21 cellular contexts compared by ENCODE assay signal in the genomic region with DNA sequence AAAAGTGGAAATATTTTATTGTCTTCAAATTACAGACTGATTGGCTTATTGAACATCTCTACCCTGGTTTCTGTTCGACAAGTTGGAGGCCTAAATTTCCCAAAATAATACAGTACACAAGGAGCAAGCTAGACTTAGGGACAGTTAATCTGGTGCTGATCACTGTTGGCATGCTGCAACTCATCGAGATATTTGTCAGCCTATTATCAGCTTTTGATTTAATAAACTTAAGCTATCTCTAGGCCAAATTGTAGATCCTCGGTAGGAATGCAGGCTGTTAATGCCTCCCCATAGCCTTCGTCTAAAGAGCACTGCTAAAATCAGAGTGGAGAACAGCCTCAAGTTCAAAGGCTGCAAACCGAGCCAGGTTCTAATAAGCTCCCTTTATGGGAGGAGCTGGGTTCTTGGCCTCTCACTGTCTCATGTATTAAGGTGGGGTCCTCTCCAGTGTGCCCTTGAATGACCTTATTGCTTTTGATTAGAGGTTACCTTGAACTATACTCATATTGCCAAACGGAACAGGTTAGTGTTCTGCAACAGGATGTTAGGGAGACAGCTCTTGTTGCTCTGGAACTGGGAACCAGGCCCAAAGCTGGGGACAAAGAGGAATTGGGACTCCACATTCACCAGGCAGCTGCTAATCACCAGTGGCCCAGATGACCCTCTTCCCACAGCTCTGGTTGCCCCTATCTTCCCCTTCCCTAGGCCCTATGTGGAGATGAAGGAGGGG.
DNase-seq lines count a peak whose midpoint lies in the region; ATAC-seq and TF ChIP-seq lines count a peak whose summit lies in the region.
"Had no signal": no experiment of that assay in that cellular context is flagged by ENCODE, and none has a peak within 500 bp of the region (broad histone marks: within the 10 kb centered on the region; RNA-seq: fewer than 3 reads in every experiment).

No MANE protein-coding gene starts in this region.

- no peak for TF ChIP-seq CTCF in left ventricle myocardium inferior (IDR thresholded peaks at IDR 0.05; ENCODE audit: borderline replicate concordance)
- no peak for TF ChIP-seq CTCF in RWPE1 (conservative IDR thresholded peaks at IDR 0.05; ENCODE audit: low read depth)

- H3K9me3 Mint-ChIP-seq in stimulated activated naive CD8-positive, alpha-beta T cell treated with anti-CD3 and anti-CD28 coated beads, Interleukin-15, amount 100 ng/mL, for 72 hours, result no peaks in the 10 kb centered on the region
- no peaks in the 10 kb centered on the region for H3K9me3 Mint-ChIP-seq in stimulated activated naive B cell treated with anti-CD40 and anti-IgM and Interleukin-4, amounts not matched to agents 10 μg/mL and 1 μg/mL and 100 μg/mL, for 72 hours
- H3K9me3 Mint-ChIP-seq: activated CD8-positive, alpha-beta T cell treated with anti-CD3 and anti-CD28 coated beads for 36 hours; activated T-helper 1 cell treated with anti-CD3 and anti-CD28 coated beads, Interleukin-12 subunit alpha, Interleukin-12 subunit beta, Interleukin-2, Interleukin-4 antibody, amounts not matched to agents 30 ng/mL and 10 ng/mL and 1 ng/mL, durations not matched to agents 14 hours and 24 hours and 36 hours had no signal

- no peaks in the 10 kb centered on the region for H3K9me3 ChIP-seq in left ventricle myocardium inferior (replicated peaks)
- H3K9me3 ChIP-seq in esophagus (ENCODE audit: control insufficient read depth in 2 of 2, insufficient read depth in 1 of 2, low read depth in 1 of 2, low read length in 1 of 2), result no peaks in the 10 kb centered on the region
- H3K9me3 ChIP-seq: tibial nerve had no signal

- H3K4me3 ChIP-seq in left ventricle myocardium inferior, result no peak overlapping the region
- no peak overlapping the region for H3K4me3 ChIP-seq in esophagus (ENCODE audit: low read depth in 1 of 2, low read length in 2 of 2)
- H3K4me3 ChIP-seq: tibial nerve had no signal

- H3K27ac ChIP-seq in left ventricle myocardium inferior (replicated peaks) (peak overlapping the region; percentile 69), esophagus (ENCODE audit: low read depth in 2 of 2, low read length in 1 of 2) (peak overlapping the region; percentile 61 to 66), RWPE1 (no peak overlapping the region)
- H3K27ac ChIP-seq: tibial nerve, VCaP had no signal

- no peaks in the 10 kb centered on the region for H3K27me3 Mint-ChIP-seq in stimulated activated naive CD8-positive, alpha-beta T cell treated with anti-CD3 and anti-CD28 coated beads, Interleukin-15, amount 100 ng/mL, for 72 hours
- H3K27me3 Mint-ChIP-seq in stimulated activated naive B cell treated with anti-CD40 and anti-IgM and Interleukin-4, amounts not matched to agents 10 μg/mL and 1 μg/mL and 100 μg/mL, for 72 hours, result no peaks in the 10 kb centered on the region
- H3K27me3 Mint-ChIP-seq: activated CD8-positive, alpha-beta T cell treated with anti-CD3 and anti-CD28 coated beads for 36 hours had no signal

- ATAC-seq in left cardiac atrium, result no peak
- ATAC-seq in stimulated activated naive CD8-positive, alpha-beta T cell treated with anti-CD3 and anti-CD28 coated beads, Interleukin-15, amount 100 ng/mL, for 72 hours, result no peak
- ATAC-seq in stimulated activated naive B cell treated with anti-CD40 and anti-IgM and Interleukin-4, amounts not matched to agents 10 μg/mL and 1 μg/mL and 100 μg/mL, for 72 hours (replicated peaks), result no peak
- no peak for ATAC-seq in GM18867 (IDR thresholded peaks at IDR 0.05; ENCODE audit: unreplicated experiment)
- ATAC-seq: activated CD8-positive, alpha-beta T cell treated with anti-CD3 and anti-CD28 coated beads for 36 hours; left colon had no signal

- peak overlapping the region; percentile 23 to 95 for H3K27ac Mint-ChIP-seq in stimulated activated naive CD8-positive, alpha-beta T cell treated with anti-CD3 and anti-CD28 coated beads, Interleukin-15, amount 100 ng/mL, for 72 hours
- H3K27ac Mint-ChIP-seq in stimulated activated naive B cell treated with anti-CD40 and anti-IgM and Interleukin-4, amounts not matched to agents 10 μg/mL and 1 μg/mL and 100 μg/mL, for 72 hours, result no peak overlapping the region
- H3K27ac Mint-ChIP-seq: activated CD8-positive, alpha-beta T cell treated with anti-CD3 and anti-CD28 coated beads for 36 hours; activated T-helper 1 cell treated with anti-CD3 and anti-CD28 coated beads, Interleukin-12 subunit alpha, Interleukin-12 subunit beta, Interleukin-2, Interleukin-4 antibody, amounts not matched to agents 30 ng/mL and 10 ng/mL and 1 ng/mL, durations not matched to agents 14 hours and 24 hours and 36 hours had no signal

- H3K36me3 ChIP-seq in left ventricle myocardium inferior (no peaks in the 10 kb centered on the region), esophagus (ENCODE audit: control insufficient read depth in 2 of 2, insufficient read depth in 2 of 2, low read length in 1 of 2) (no peaks in the 10 kb centered on the region)
- H3K36me3 ChIP-seq: tibial nerve had no signal

- peaks cover 3% of the 10 kb centered on the region in 2 donors for H3K36me3 Mint-ChIP-seq in stimulated activated naive B cell treated with anti-CD40 and anti-IgM and Interleukin-4, amounts not matched to agents 10 μg/mL and 1 μg/mL and 100 μg/mL, for 72 hours

- no peaks in the 10 kb centered on the region for H3K27me3 ChIP-seq in left ventricle myocardium inferior (ENCODE audit: low read depth)
- no peaks in the 10 kb centered on the region for H3K27me3 ChIP-seq in esophagus (ENCODE audit: control insufficient read depth in 1 of 2, insufficient read depth in 2 of 2, low read length in 2 of 2)
- H3K27me3 ChIP-seq: tibial nerve had no signal

- peaks cover 32% of the 10 kb centered on the region for H3K4me1 ChIP-seq in left ventricle myocardium inferior
- peaks cover 2 to 4% of the 10 kb centered on the region in 2 donors for H3K4me1 ChIP-seq in esophagus (ENCODE audit: control insufficient read depth in 2 of 2, insufficient read depth in 2 of 2, low read length in 1 of 2)
- H3K4me1 ChIP-seq: tibial nerve had no signal

- DNase-seq in left ventricle myocardium inferior (no peak), left cardiac atrium (no peak), NCI-H82 (lab: John Stamatoyannopoulos, UW) (peak; percentile 69), RWPE1 (ENCODE audit: low spot score) (no peak)
- DNase-seq in stimulated activated naive CD8-positive, alpha-beta T cell treated with anti-CD3 and anti-CD28 coated beads, Interleukin-15, amount 100 ng/mL, for 72 hours, result no peak
- DNase-seq in stimulated activated naive B cell treated with anti-CD40 and anti-IgM and Interleukin-4, amounts not matched to agents 10 μg/mL and 1 μg/mL and 100 μg/mL, for 72 hours, result no peak
- DNase-seq: activated CD8-positive, alpha-beta T cell treated with anti-CD3 and anti-CD28 coated beads for 36 hours; central memory CD4-positive, alpha-beta T cell; COR-L47; DND-41; erythroblast; left colon; NCI-H1417 treated with DMSO at 0.1 percent for 48 hours; NCI-H526 treated with DMSO at 0.1 percent for 48 hours; nucleus accumbens; T-helper 2 cell had no signal

- H3K4me3 Mint-ChIP-seq in stimulated activated naive CD8-positive, alpha-beta T cell treated with anti-CD3 and anti-CD28 coated beads, Interleukin-15, amount 100 ng/mL, for 72 hours, result no peak overlapping the region
- no peak overlapping the region for H3K4me3 Mint-ChIP-seq in stimulated activated naive B cell treated with anti-CD40 and anti-IgM and Interleukin-4, amounts not matched to agents 10 μg/mL and 1 μg/mL and 100 μg/mL, for 72 hours
- H3K4me3 Mint-ChIP-seq: activated CD8-positive, alpha-beta T cell treated with anti-CD3 and anti-CD28 coated beads for 36 hours; activated T-helper 1 cell treated with anti-CD3 and anti-CD28 coated beads, Interleukin-12 subunit alpha, Interleukin-12 subunit beta, Interleukin-2, Interleukin-4 antibody, amounts not matched to agents 30 ng/mL and 10 ng/mL and 1 ng/mL, durations not matched to agents 14 hours and 24 hours and 36 hours had no signal

- whole genome bisulfite sequencing in esophagus, 2 donors, result 36 to 49% methylated on average over 6 of the region's 6 CpGs

- peaks cover 5% of the 10 kb centered on the region for H3K4me1 Mint-ChIP-seq in stimulated activated naive CD8-positive, alpha-beta T cell treated with anti-CD3 and anti-CD28 coated beads, Interleukin-15, amount 100 ng/mL, for 72 hours
- H3K4me1 Mint-ChIP-seq in stimulated activated naive B cell treated with anti-CD40 and anti-IgM and Interleukin-4, amounts not matched to agents 10 μg/mL and 1 μg/mL and 100 μg/mL, for 72 hours, result peaks cover 5 to 17% of the 10 kb centered on the region in 2 donors

- POLR2A ChIA-PET in RWPE1 (lab: Yijun Ruan, JAX; ENCODE audit: low non-redundant PET), result no interaction called here

- CTCF ChIA-PET in RWPE1 (lab: Yijun Ruan, JAX), result interaction anchor here (0.7 kb wide), 1 partner anchor 20 kb away, joined by 3 read pairs; no protein-coding TSS in a partner anchor

- intact Hi-C loops in left ventricle myocardium inferior (cut with micrococcal nuclease), result no loop called here
- intact Hi-C loops in left cardiac atrium (cut with DNase I), result no loop called here
